1 cellular context compared by ENCODE assay signal in the genomic region with DNA sequence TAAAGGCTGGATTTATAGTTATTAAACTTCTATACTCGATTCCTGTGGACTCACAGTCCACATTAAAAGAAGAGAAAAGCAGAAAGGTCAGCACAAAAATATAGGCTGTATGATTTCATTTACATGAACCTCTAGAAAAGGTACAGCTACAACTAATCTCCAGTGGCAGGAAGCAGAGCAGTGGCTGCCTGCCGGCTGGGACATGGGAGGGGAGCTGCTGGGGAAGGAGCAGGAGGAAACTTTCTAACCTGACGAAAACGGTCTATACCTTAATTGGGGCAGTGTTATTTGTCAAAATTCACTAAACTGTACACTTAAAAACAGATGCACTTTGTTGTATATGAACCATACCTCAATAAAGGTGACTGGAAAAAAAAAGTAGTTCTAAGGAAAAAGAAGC.
TF ChIP-seq lines count a peak whose summit lies in the region.

No MANE protein-coding gene starts in this region.

TF ChIP-seq in GM23338, 12 proteins besides CTCF, POLR2A, EP300 and RAD21 (continued from another document):
- TF ChIP-seq, protein P1, sequence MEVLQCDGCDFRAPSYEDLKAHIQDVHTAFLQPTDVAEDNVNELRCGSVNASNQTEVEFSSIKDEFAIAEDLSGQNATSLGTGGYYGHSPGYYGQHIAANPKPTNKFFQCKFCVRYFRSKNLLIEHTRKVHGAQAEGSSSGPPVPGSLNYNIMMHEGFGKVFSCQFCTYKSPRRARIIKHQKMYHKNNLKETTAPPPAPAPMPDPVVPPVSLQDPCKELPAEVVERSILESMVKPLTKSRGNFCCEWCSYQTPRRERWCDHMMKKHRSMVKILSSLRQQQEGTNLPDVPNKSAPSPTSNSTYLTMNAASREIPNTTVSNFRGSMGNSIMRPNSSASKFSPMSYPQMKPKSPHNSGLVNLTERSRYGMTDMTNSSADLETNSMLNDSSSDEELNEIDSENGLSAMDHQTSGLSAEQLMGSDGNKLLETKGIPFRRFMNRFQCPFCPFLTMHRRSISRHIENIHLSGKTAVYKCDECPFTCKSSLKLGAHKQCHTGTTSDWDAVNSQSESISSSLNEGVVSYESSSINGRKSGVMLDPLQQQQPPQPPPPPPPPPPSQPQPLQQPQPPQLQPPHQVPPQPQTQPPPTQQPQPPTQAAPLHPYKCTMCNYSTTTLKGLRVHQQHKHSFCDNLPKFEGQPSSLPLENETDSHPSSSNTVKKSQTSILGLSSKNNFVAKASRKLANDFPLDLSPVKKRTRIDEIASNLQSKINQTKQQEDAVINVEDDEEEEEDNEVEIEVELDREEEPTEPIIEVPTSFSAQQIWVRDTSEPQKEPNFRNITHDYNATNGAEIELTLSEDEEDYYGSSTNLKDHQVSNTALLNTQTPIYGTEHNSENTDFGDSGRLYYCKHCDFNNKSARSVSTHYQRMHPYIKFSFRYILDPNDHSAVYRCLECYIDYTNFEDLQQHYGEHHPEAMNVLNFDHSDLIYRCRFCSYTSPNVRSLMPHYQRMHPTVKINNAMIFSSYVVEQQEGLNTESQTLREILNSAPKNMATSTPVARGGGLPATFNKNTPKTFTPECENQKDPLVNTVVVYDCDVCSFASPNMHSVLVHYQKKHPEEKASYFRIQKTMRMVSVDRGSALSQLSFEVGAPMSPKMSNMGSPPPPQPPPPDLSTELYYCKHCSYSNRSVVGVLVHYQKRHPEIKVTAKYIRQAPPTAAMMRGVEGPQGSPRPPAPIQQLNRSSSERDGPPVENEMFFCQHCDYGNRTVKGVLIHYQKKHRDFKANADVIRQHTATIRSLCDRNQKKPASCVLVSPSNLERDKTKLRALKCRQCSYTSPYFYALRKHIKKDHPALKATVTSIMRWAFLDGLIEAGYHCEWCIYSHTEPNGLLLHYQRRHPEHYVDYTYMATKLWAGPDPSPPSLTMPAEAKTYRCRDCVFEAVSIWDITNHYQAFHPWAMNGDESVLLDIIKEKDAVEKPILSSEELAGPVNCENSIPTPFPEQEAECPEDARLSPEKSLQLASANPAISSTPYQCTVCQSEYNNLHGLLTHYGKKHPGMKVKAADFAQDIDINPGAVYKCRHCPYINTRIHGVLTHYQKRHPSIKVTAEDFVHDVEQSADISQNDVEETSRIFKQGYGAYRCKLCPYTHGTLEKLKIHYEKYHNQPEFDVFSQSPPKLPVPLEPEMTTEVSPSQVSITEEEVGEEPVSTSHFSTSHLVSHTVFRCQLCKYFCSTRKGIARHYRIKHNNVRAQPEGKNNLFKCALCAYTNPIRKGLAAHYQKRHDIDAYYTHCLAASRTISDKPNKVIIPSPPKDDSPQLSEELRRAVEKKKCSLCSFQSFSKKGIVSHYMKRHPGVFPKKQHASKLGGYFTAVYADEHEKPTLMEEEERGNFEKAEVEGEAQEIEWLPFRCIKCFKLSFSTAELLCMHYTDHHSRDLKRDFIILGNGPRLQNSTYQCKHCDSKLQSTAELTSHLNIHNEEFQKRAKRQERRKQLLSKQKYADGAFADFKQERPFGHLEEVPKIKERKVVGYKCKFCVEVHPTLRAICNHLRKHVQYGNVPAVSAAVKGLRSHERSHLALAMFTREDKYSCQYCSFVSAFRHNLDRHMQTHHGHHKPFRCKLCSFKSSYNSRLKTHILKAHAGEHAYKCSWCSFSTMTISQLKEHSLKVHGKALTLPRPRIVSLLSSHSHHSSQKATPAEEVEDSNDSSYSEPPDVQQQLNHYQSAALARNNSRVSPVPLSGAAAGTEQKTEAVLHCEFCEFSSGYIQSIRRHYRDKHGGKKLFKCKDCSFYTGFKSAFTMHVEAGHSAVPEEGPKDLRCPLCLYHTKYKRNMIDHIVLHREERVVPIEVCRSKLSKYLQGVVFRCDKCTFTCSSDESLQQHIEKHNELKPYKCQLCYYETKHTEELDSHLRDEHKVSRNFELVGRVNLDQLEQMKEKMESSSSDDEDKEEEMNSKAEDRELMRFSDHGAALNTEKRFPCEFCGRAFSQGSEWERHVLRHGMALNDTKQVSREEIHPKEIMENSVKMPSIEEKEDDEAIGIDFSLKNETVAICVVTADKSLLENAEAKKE (CRISPR knock-in tag; IDR thresholded peaks at IDR 0.05) = no peak
